ENCODE assay signal across 11 cellular contexts in the genomic region with DNA sequence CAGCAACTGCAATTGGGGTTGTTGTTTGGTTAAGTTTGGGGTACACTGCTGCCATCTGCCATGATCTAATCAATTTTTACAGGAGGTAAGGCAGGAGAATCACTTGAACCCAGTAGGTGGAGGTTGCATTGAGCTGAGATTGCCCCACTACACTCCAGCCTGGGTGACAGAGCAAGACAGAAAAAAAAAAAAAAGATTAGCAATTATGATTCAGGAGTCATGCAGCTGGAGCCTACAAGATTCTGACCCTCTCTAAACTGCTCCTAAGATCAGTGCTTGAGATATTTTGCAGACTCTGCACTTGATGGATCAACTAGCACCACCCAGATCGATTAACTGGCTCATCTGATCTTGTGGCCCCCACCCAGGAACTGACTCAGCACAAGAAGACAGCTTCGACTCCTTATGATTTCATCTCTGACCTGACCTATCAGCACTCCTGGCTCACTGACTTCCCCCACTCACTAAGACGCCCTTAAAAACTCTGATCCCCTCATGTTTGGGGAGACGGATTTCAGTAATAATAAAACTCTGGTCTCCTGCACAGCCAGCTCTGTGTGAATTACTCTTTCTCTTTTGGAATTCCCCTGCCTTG. TPM values are rescaled to one million over a fixed set of nuclear protein-coding genes. Genes with fewer than 3 reads are reported as not detected.
A peak's percentile ranks its signal among the peaks of the same experiment; 100 is the strongest.
DNase-seq lines count a peak whose midpoint lies in the region; ATAC-seq, FAIRE-seq and TF ChIP-seq lines count a peak whose summit lies in the region.
"Not testable (repeated sequence)": the region's sequence is repeated elsewhere in the genome, so short reads cannot be mapped to it uniquely, and the experiment has no call there.
"Had no signal": no experiment of that assay in that cellular context is flagged by ENCODE, and none has a peak within 500 bp of the region (broad histone marks: within the 10 kb centered on the region; RNA-seq: fewer than 3 reads in every experiment).

No MANE protein-coding gene starts in this region.

- H2AFZ ChIP-seq in GM12878 (ENCODE audit: control insufficient read depth, low read depth, low read length): peak overlapping the region; percentile 29

- not testable (repeated sequence) for H3K4me3 Mint-ChIP-seq in T-helper 1 cell treated with Interleukin-12 subunit alpha and Interleukin-12 subunit beta and Interleukin-4 antibody, amounts not matched to agents 30 μg/mL and 1 μg/mL, for 36 hours; activated CD4-positive, alpha-beta T cell treated with anti-CD3 and anti-CD28 coated beads for 36 hours; activated CD4-positive, alpha-beta memory T cell treated with anti-CD3 and anti-CD28 coated beads, Interleukin-2, amount 10 ng/mL, durations not matched to agents 7 days and 5 days; activated T-helper 1 cell treated with anti-CD3 and anti-CD28 coated beads, Interleukin-12 subunit alpha, Interleukin-12 subunit beta, Interleukin-2, Interleukin-4 antibody, amounts not matched to agents 30 ng/mL and 10 ng/mL and 1 ng/mL, durations not matched to agents 14 hours and 24 hours and 36 hours; stimulated activated naive CD8-positive, alpha-beta T cell treated with anti-CD3 and anti-CD28 coated beads, Interleukin-15, Interleukin-2, amounts not matched to agents 100 ng/mL and 50 ng/mL, for 24 hours
- peak overlapping the region; percentile 0 for H3K4me3 Mint-ChIP-seq in natural killer cell treated with Interleukin-12 subunit alpha and Interleukin-12 subunit beta and Interleukin-15 and Interleukin-18, amount 100 ng/mL, for 72 hours

- in situ Hi-C loops in GM12878 (cut with MboI): not testable (repeated sequence)

- TF ChIP-seq CTCF in GM12865 (IDR thresholded peaks at IDR 0.05; ENCODE audit: insufficient read depth, low read depth, low read length, missing control alignments); GM12878 (IDR thresholded peaks at IDR 0.05 in 2 of 3, conservative IDR thresholded peaks at IDR 0.05 in 1 of 3; ENCODE audit: control insufficient read depth in 2 of 3, extremely low read depth in 1 of 3, insufficient read depth in 1 of 3, low read depth in 3 of 3, low read length in 3 of 3): not testable (repeated sequence)

- peak; percentile 2 for ATAC-seq in activated CD4-positive, alpha-beta T cell treated with anti-CD3 and anti-CD28 coated beads for 36 hours
- not testable (repeated sequence) for ATAC-seq in GM12878; natural killer cell treated with Interleukin-12 subunit alpha and Interleukin-12 subunit beta and Interleukin-15 and Interleukin-18, amount 100 ng/mL, for 72 hours

- not testable (repeated sequence) for BruUV-seq in GM12878 (replicated peaks; lab: Mats Ljungman, UMichigan)

- not testable (repeated sequence) for TF ChIP-seq RAD21 in GM12878 (IDR thresholded peaks at IDR 0.05; ENCODE audit: insufficient read depth, low read depth, low read length)

- peak overlapping the region; percentile 64 for H3K27ac Mint-ChIP-seq in T-helper 1 cell treated with Interleukin-12 subunit alpha and Interleukin-12 subunit beta and Interleukin-4 antibody, amounts not matched to agents 30 μg/mL and 1 μg/mL, for 36 hours
- peak overlapping the region; percentile 71 for H3K27ac Mint-ChIP-seq in activated CD4-positive, alpha-beta T cell treated with anti-CD3 and anti-CD28 coated beads for 36 hours
- H3K27ac Mint-ChIP-seq in activated CD4-positive, alpha-beta memory T cell treated with anti-CD3 and anti-CD28 coated beads, Interleukin-2, amount 10 ng/mL, durations not matched to agents 7 days and 5 days: peak overlapping the region; percentile 71
- peak overlapping the region; percentile 25 for H3K27ac Mint-ChIP-seq in activated T-helper 1 cell treated with anti-CD3 and anti-CD28 coated beads, Interleukin-12 subunit alpha, Interleukin-12 subunit beta, Interleukin-2, Interleukin-4 antibody, amounts not matched to agents 30 ng/mL and 10 ng/mL and 1 ng/mL, durations not matched to agents 14 hours and 24 hours and 36 hours
- H3K27ac Mint-ChIP-seq in natural killer cell treated with Interleukin-12 subunit alpha and Interleukin-12 subunit beta and Interleukin-15 and Interleukin-18, amount 100 ng/mL, for 72 hours: not testable (repeated sequence)
- peak overlapping the region; percentile 3 for H3K27ac Mint-ChIP-seq in stimulated activated naive CD8-positive, alpha-beta T cell treated with anti-CD3 and anti-CD28 coated beads, Interleukin-15, Interleukin-2, amounts not matched to agents 100 ng/mL and 50 ng/mL, for 24 hours

- POLR2A ChIA-PET in activated CD4-positive, alpha-beta T cell treated with anti-CD3 and anti-CD28 coated beads for 36 hours (lab: Charles Lee): not testable (repeated sequence)
- POLR2A ChIA-PET in activated CD4-positive, alpha-beta memory T cell treated with anti-CD3 and anti-CD28 coated beads, Interleukin-2, amount 10 ng/mL, durations not matched to agents 7 days and 5 days (lab: Charles Lee): interaction anchor here (0.9 kb wide), 3 partner anchors 18 to 125 kb away, joined by 3 to 4 read pairs (median 3); no protein-coding TSS in a partner anchor
- POLR2A ChIA-PET in GM12878 (lab: Charles Lee): interaction anchor here (0.7 kb wide), 2 partner anchors 16 to 79 kb away, joined by 3 read pairs; no protein-coding TSS in a partner anchor

- H3K9me3 ChIP-seq in GM12878 (replicated peaks; ENCODE audit: control insufficient read depth, insufficient read depth, low read length): not testable (repeated sequence)

- H3K9ac ChIP-seq in GM12878 (ENCODE audit: control insufficient read depth, insufficient read depth, low read length): not testable (repeated sequence)

- peaks cover 12% of the 10 kb centered on the region for H3K4me1 Mint-ChIP-seq in T-helper 1 cell treated with Interleukin-12 subunit alpha and Interleukin-12 subunit beta and Interleukin-4 antibody, amounts not matched to agents 30 μg/mL and 1 μg/mL, for 36 hours (ENCODE audit: low read depth)
- peaks cover 24% of the 10 kb centered on the region for H3K4me1 Mint-ChIP-seq in activated CD4-positive, alpha-beta T cell treated with anti-CD3 and anti-CD28 coated beads for 36 hours
- H3K4me1 Mint-ChIP-seq in activated CD4-positive, alpha-beta memory T cell treated with anti-CD3 and anti-CD28 coated beads, Interleukin-2, amount 10 ng/mL, durations not matched to agents 7 days and 5 days: peaks cover 23% of the 10 kb centered on the region
- peaks cover 19% of the 10 kb centered on the region for H3K4me1 Mint-ChIP-seq in activated T-helper 1 cell treated with anti-CD3 and anti-CD28 coated beads, Interleukin-12 subunit alpha, Interleukin-12 subunit beta, Interleukin-2, Interleukin-4 antibody, amounts not matched to agents 30 ng/mL and 10 ng/mL and 1 ng/mL, durations not matched to agents 14 hours and 24 hours and 36 hours (ENCODE audit: low read depth)
- H3K4me1 Mint-ChIP-seq in natural killer cell treated with Interleukin-12 subunit alpha and Interleukin-12 subunit beta and Interleukin-15 and Interleukin-18, amount 100 ng/mL, for 72 hours (ENCODE audit: low read depth in 2 of 2): peaks cover 4 to 12% of the 10 kb centered on the region in 2 donors
- peaks cover 32% of the 10 kb centered on the region for H3K4me1 Mint-ChIP-seq in stimulated activated naive CD8-positive, alpha-beta T cell treated with anti-CD3 and anti-CD28 coated beads, Interleukin-15, Interleukin-2, amounts not matched to agents 100 ng/mL and 50 ng/mL, for 24 hours (ENCODE audit: low read depth)

- not testable (repeated sequence) for H3K4me3 ChIP-seq in GM12865 (ENCODE audit: low read depth, low read length); GM12878

- FAIRE-seq in GM12878 (lab: Jason Lieb, UNC): not testable (repeated sequence)

- H3K27me3 Mint-ChIP-seq in T-helper 1 cell treated with Interleukin-12 subunit alpha and Interleukin-12 subunit beta and Interleukin-4 antibody, amounts not matched to agents 30 μg/mL and 1 μg/mL, for 36 hours (ENCODE audit: low read depth); activated CD4-positive, alpha-beta T cell treated with anti-CD3 and anti-CD28 coated beads for 36 hours; activated CD4-positive, alpha-beta memory T cell treated with anti-CD3 and anti-CD28 coated beads, Interleukin-2, amount 10 ng/mL, durations not matched to agents 7 days and 5 days; activated T-helper 1 cell treated with anti-CD3 and anti-CD28 coated beads, Interleukin-12 subunit alpha, Interleukin-12 subunit beta, Interleukin-2, Interleukin-4 antibody, amounts not matched to agents 30 ng/mL and 10 ng/mL and 1 ng/mL, durations not matched to agents 14 hours and 24 hours and 36 hours (ENCODE audit: insufficient read depth); natural killer cell treated with Interleukin-12 subunit alpha and Interleukin-12 subunit beta and Interleukin-15 and Interleukin-18, amount 100 ng/mL, for 72 hours; stimulated activated naive CD8-positive, alpha-beta T cell treated with anti-CD3 and anti-CD28 coated beads, Interleukin-15, Interleukin-2, amounts not matched to agents 100 ng/mL and 50 ng/mL, for 24 hours: not testable (repeated sequence)

- RAD21 ChIA-PET in GM12878 (lab: Charles Lee; ENCODE audit: unreplicated experiment): interaction anchor here (0.6 kb wide), 1 partner anchor 131 kb away, joined by 3 read pairs; no protein-coding TSS in a partner anchor

- not testable (repeated sequence) for TF ChIP-seq POLR2A in GM12878 (IDR thresholded peaks at IDR 0.05; ENCODE audit: low read depth, low read length)

- not testable (repeated sequence) for TF ChIP-seq EP300 in GM12878 (IDR thresholded peaks at IDR 0.05; ENCODE audit: borderline replicate concordance in 1 of 2, control insufficient read depth in 1 of 2, low read depth in 2 of 2, low read length in 2 of 2)

- CTCF ChIA-PET in activated CD4-positive, alpha-beta T cell treated with anti-CD3 and anti-CD28 coated beads for 36 hours (lab: Charles Lee): interaction anchor here (0.5 to 1.2 kb wide), 3 partner anchors 16 to 132 kb away, joined by 3 to 4 read pairs (median 3); no protein-coding TSS in a partner anchor
- CTCF ChIA-PET in activated CD4-positive, alpha-beta memory T cell treated with anti-CD3 and anti-CD28 coated beads, Interleukin-2, amount 10 ng/mL, durations not matched to agents 7 days and 5 days (lab: Charles Lee): interaction anchor here (0.9 to 3.3 kb wide), 5 partner anchors 11 to 37 kb away, joined by 3 to 20 read pairs (median 4); no protein-coding TSS in a partner anchor
- CTCF ChIA-PET in GM12878 (lab: Yijun Ruan, JAX): interaction anchor here (0.6 kb wide), 1 partner anchor 9 kb away, joined by 3 read pairs; no protein-coding TSS in a partner anchor

- intact Hi-C loops in activated CD4-positive, alpha-beta T cell treated with anti-CD3 and anti-CD28 coated beads for 36 hours (cut with DNase I, micrococcal nuclease); activated T-helper 1 cell treated with anti-CD3 and anti-CD28 coated beads, Interleukin-12 subunit alpha, Interleukin-12 subunit beta, Interleukin-2, Interleukin-4 antibody, amounts not matched to agents 30 ng/mL and 10 ng/mL and 1 ng/mL, durations not matched to agents 14 hours and 24 hours and 36 hours (cut with micrococcal nuclease); GM12878 (cut with micrococcal nuclease; ENCODE audit: unreplicated experiment): not testable (repeated sequence)

- not testable (repeated sequence) for H3K27ac ChIP-seq in GM12878 (ENCODE audit: control insufficient read depth, insufficient read depth)

- 2% methylated on average over 4 of the region's 4 CpGs for WGBS in GM12878 (ENCODE audit: insufficient coverage, insufficient replicate concordance, low lambda C conversion rate, missing lambda C conversion rate)

- H3K36me3 ChIP-seq in GM12878 (ENCODE audit: control insufficient read depth in 2 of 2, insufficient read depth in 2 of 2, low read length in 1 of 2): not testable (repeated sequence)

- H3K9me3 Mint-ChIP-seq in T-helper 1 cell treated with Interleukin-12 subunit alpha and Interleukin-12 subunit beta and Interleukin-4 antibody, amounts not matched to agents 30 μg/mL and 1 μg/mL, for 36 hours; activated CD4-positive, alpha-beta T cell treated with anti-CD3 and anti-CD28 coated beads for 36 hours (ENCODE audit: low read depth); activated CD4-positive, alpha-beta memory T cell treated with anti-CD3 and anti-CD28 coated beads, Interleukin-2, amount 10 ng/mL, durations not matched to agents 7 days and 5 days; activated T-helper 1 cell treated with anti-CD3 and anti-CD28 coated beads, Interleukin-12 subunit alpha, Interleukin-12 subunit beta, Interleukin-2, Interleukin-4 antibody, amounts not matched to agents 30 ng/mL and 10 ng/mL and 1 ng/mL, durations not matched to agents 14 hours and 24 hours and 36 hours; natural killer cell treated with Interleukin-12 subunit alpha and Interleukin-12 subunit beta and Interleukin-15 and Interleukin-18, amount 100 ng/mL, for 72 hours; stimulated activated naive CD8-positive, alpha-beta T cell treated with anti-CD3 and anti-CD28 coated beads, Interleukin-15, Interleukin-2, amounts not matched to agents 100 ng/mL and 50 ng/mL, for 24 hours: not testable (repeated sequence)

- not testable (repeated sequence) for H3K36me3 Mint-ChIP-seq in T-helper 1 cell treated with Interleukin-12 subunit alpha and Interleukin-12 subunit beta and Interleukin-4 antibody, amounts not matched to agents 30 μg/mL and 1 μg/mL, for 36 hours (ENCODE audit: low read depth); activated CD4-positive, alpha-beta T cell treated with anti-CD3 and anti-CD28 coated beads for 36 hours (ENCODE audit: low read depth); activated CD4-positive, alpha-beta memory T cell treated with anti-CD3 and anti-CD28 coated beads, Interleukin-2, amount 10 ng/mL, durations not matched to agents 7 days and 5 days (ENCODE audit: low read depth); activated T-helper 1 cell treated with anti-CD3 and anti-CD28 coated beads, Interleukin-12 subunit alpha, Interleukin-12 subunit beta, Interleukin-2, Interleukin-4 antibody, amounts not matched to agents 30 ng/mL and 10 ng/mL and 1 ng/mL, durations not matched to agents 14 hours and 24 hours and 36 hours (ENCODE audit: low read depth); natural killer cell treated with Interleukin-12 subunit alpha and Interleukin-12 subunit beta and Interleukin-15 and Interleukin-18, amount 100 ng/mL, for 72 hours; stimulated activated naive CD8-positive, alpha-beta T cell treated with anti-CD3 and anti-CD28 coated beads, Interleukin-15, Interleukin-2, amounts not matched to agents 100 ng/mL and 50 ng/mL, for 24 hours (ENCODE audit: low read depth)

- SMC1A ChIA-PET in GM12878 (lab: Charles Lee; ENCODE audit: uncharacterized antibody, unreplicated experiment): interaction anchor here (1.4 kb wide), 1 partner anchor 130 kb away, joined by 3 read pairs; no protein-coding TSS in a partner anchor

- DNase-seq in GM12865 (ENCODE audit: low read depth): peak; percentile 31
- peak; percentile 18 for DNase-seq in activated CD4-positive, alpha-beta T cell treated with anti-CD3 and anti-CD28 coated beads for 36 hours
- peak; percentile 45 for DNase-seq in activated CD4-positive, alpha-beta memory T cell treated with anti-CD3 and anti-CD28 coated beads, Interleukin-2, amount 10 ng/mL, durations not matched to agents 7 days and 5 days
- DNase-seq in activated T-helper 1 cell treated with anti-CD3 and anti-CD28 coated beads, Interleukin-12 subunit alpha, Interleukin-12 subunit beta, Interleukin-2, Interleukin-4 antibody, amounts not matched to agents 30 ng/mL and 10 ng/mL and 1 ng/mL, durations not matched to agents 14 hours and 24 hours and 36 hours (ENCODE audit: low spot score): peak; percentile 13
- DNase-seq in GM12878 (ENCODE audit: low read depth, low spot score); natural killer cell treated with Interleukin-12 subunit alpha and Interleukin-12 subunit beta and Interleukin-15 and Interleukin-18, amount 100 ng/mL, for 72 hours (ENCODE audit: low spot score): not testable (repeated sequence)

- H3K4me2 ChIP-seq in GM12878 (ENCODE audit: control insufficient read depth, insufficient read depth): not testable (repeated sequence)

- H4K20me1 ChIP-seq in GM12878 (ENCODE audit: control insufficient read depth, insufficient read depth): not testable (repeated sequence)

- H3K79me2 ChIP-seq in GM12878 (ENCODE audit: control insufficient read depth, insufficient read depth, low read length): not testable (repeated sequence)

- not testable (repeated sequence) for H3K27me3 ChIP-seq in GM12878 (replicated peaks in 1 of 2; ENCODE audit: control insufficient read depth in 2 of 2, insufficient read depth in 2 of 2, low read length in 1 of 2)

- H3K4me1 ChIP-seq in GM12878 (ENCODE audit: control insufficient read depth, insufficient read depth, low read length): not testable (repeated sequence)

RNA-seq across cellular contexts. Expression of a gene that starts 13.1 kb away (rescaled TPM):
- not detected for total RNA-seq in activated CD4-positive, alpha-beta T cell treated with anti-CD3 and anti-CD28 coated beads for 36 hours
- total RNA-seq in activated CD4-positive, alpha-beta memory T cell treated with anti-CD3 and anti-CD28 coated beads, Interleukin-2, amount 10 ng/mL, durations not matched to agents 7 days and 5 days: not detected
- not detected in 2 replicates for total RNA-seq in activated T-helper 1 cell treated with anti-CD3 and anti-CD28 coated beads, Interleukin-12 subunit alpha, Interleukin-12 subunit beta, Interleukin-2, Interleukin-4 antibody, amounts not matched to agents 30 ng/mL and 10 ng/mL and 1 ng/mL, durations not matched to agents 14 hours and 24 hours and 36 hours
- total RNA-seq in GM12878 (2013; cell fraction: nucleolus; rRNA removed): not detected in 2 replicates
- total RNA-seq in GM12878 (2014; rRNA removed) (not detected in 2 replicates), GM12878 (2014; rRNA removed; fragmentation: Illumina TruSeq; extraction: Trizol) (not detected in 2 replicates), GM12878 (2021) (not detected in 2 replicates)
- polyA plus RNA-seq in GM12878 (2011; ENCODE audit: low read depth): not detected
- polyA plus RNA-seq in GM12878 (2011; rRNA removed) (not detected in 2 replicates), GM12878 (2014; fragmentation: Illumina TruSeq; extraction: Trizol) (not detected in 2 replicates), GM12878 (2014; fragmentation: Nextera tagmentation; extraction: Ambion mirVana) (not detected), GM12878 (2014; rRNA removed) (not detected in 2 replicates), GM12878 (2016; fragmentation: Nextera tagmentation; extraction: Ambion mirVana) (not detected)
- not detected in 2 replicates for polyA plus RNA-seq in GM12878 (2011; cell fraction: cytosol; rRNA removed)
- not detected in 2 replicates for polyA plus RNA-seq in GM12878 (2011; cell fraction: nucleus; rRNA removed)
- not detected in 2 replicates for polyA plus RNA-seq in GM12878 (2012)
- not detected in 2 replicates for polyA minus RNA-seq in GM12878 (2011; rRNA and poly(A)+ RNA removed)
- not detected in 2 replicates for polyA minus RNA-seq in GM12878 (2011; cell fraction: cytosol; rRNA and poly(A)+ RNA removed)
- not detected in 2 replicates for polyA minus RNA-seq in GM12878 (2011; cell fraction: nucleus; rRNA and poly(A)+ RNA removed)
- total RNA-seq in natural killer cell treated with Interleukin-12 subunit alpha and Interleukin-12 subunit beta and Interleukin-15 and Interleukin-18, amount 100 ng/mL, for 72 hours: not detected
- total RNA-seq: A172; CD4-positive, alpha-beta T cell; H9 had no signal

RNA-seq across cellular contexts. Expression of a gene that starts 17.6 kb away (rescaled TPM):
- 10 to 100 TPM; 48.2 TPM for total RNA-seq in activated CD4-positive, alpha-beta T cell treated with anti-CD3 and anti-CD28 coated beads for 36 hours
- total RNA-seq in activated CD4-positive, alpha-beta memory T cell treated with anti-CD3 and anti-CD28 coated beads, Interleukin-2, amount 10 ng/mL, durations not matched to agents 7 days and 5 days: 100 to 1,000 TPM; 142 to 149 TPM
- total RNA-seq in activated T-helper 1 cell treated with anti-CD3 and anti-CD28 coated beads, Interleukin-12 subunit alpha, Interleukin-12 subunit beta, Interleukin-2, Interleukin-4 antibody, amounts not matched to agents 30 ng/mL and 10 ng/mL and 1 ng/mL, durations not matched to agents 14 hours and 24 hours and 36 hours: 50.1 and 54.9 TPM in 2 replicates
- 32.5 and 33.7 TPM in 2 replicates for total RNA-seq in GM12878 (2013; cell fraction: nucleolus; rRNA removed)
- total RNA-seq in GM12878 (2014; rRNA removed) (51.1 and 61.8 TPM in 2 replicates), GM12878 (2014; rRNA removed; fragmentation: Illumina TruSeq; extraction: Trizol) (20.1 and 21.2 TPM in 2 replicates), GM12878 (2021) (37.1 and 39.7 TPM in 2 replicates)
- 5.0 TPM for polyA plus RNA-seq in GM12878 (2011; ENCODE audit: low read depth)
- polyA plus RNA-seq in GM12878 (2011; rRNA removed) (4.5 and 6.1 TPM in 2 replicates), GM12878 (2014; fragmentation: Illumina TruSeq; extraction: Trizol) (15.2 and 20.2 TPM in 2 replicates), GM12878 (2014; fragmentation: Nextera tagmentation; extraction: Ambion mirVana) (under 1 TPM; 0.44 to 0.82 TPM), GM12878 (2014; rRNA removed) (38.8 and 51.7 TPM in 2 replicates), GM12878 (2016; fragmentation: Nextera tagmentation; extraction: Ambion mirVana) (1 to 10 TPM; 7.8 to 9.7 TPM)
- 11.0 TPM in 2 replicates for polyA plus RNA-seq in GM12878 (2011; cell fraction: cytosol; rRNA removed)
- 20.0 and 24.3 TPM in 2 replicates for polyA plus RNA-seq in GM12878 (2011; cell fraction: nucleus; rRNA removed)
- 6.5 and 8.2 TPM in 2 replicates for polyA plus RNA-seq in GM12878 (2012)
- 10.5 and 11.7 TPM in 2 replicates for polyA minus RNA-seq in GM12878 (2011; rRNA and poly(A)+ RNA removed)
- polyA minus RNA-seq in GM12878 (2011; cell fraction: cytosol; rRNA and poly(A)+ RNA removed): 3.6 and 4.0 TPM in 2 replicates
- 7.0 and 10.1 TPM in 2 replicates for polyA minus RNA-seq in GM12878 (2011; cell fraction: nucleus; rRNA and poly(A)+ RNA removed)
- 10 to 100 TPM; 29.2 to 60.6 TPM for total RNA-seq in natural killer cell treated with Interleukin-12 subunit alpha and Interleukin-12 subunit beta and Interleukin-15 and Interleukin-18, amount 100 ng/mL, for 72 hours

RNA-seq across cellular contexts. Expression of a gene that starts 35.3 kb away (rescaled TPM):
- total RNA-seq in activated CD4-positive, alpha-beta T cell treated with anti-CD3 and anti-CD28 coated beads for 36 hours: 100 to 1,000 TPM; 177 to 225 TPM
- total RNA-seq in activated CD4-positive, alpha-beta memory T cell treated with anti-CD3 and anti-CD28 coated beads, Interleukin-2, amount 10 ng/mL, durations not matched to agents 7 days and 5 days: 100 to 1,000 TPM; 141 to 142 TPM
- 122 and 123 TPM in 2 replicates for total RNA-seq in activated T-helper 1 cell treated with anti-CD3 and anti-CD28 coated beads, Interleukin-12 subunit alpha, Interleukin-12 subunit beta, Interleukin-2, Interleukin-4 antibody, amounts not matched to agents 30 ng/mL and 10 ng/mL and 1 ng/mL, durations not matched to agents 14 hours and 24 hours and 36 hours
- 18.6 and 24.9 TPM in 2 replicates for total RNA-seq in GM12878 (2013; cell fraction: nucleolus; rRNA removed)
- 145 and 146 TPM in 2 replicates for total RNA-seq in GM12878 (2014; rRNA removed)
- 141 and 145 TPM in 2 replicates for total RNA-seq in GM12878 (2014; rRNA removed; fragmentation: Illumina TruSeq; extraction: Trizol)
- 95.3 and 99.4 TPM in 2 replicates for total RNA-seq in GM12878 (2021)
- 60.1 TPM for polyA plus RNA-seq in GM12878 (2011; ENCODE audit: low read depth)
- 100 and 142 TPM in 2 replicates for polyA plus RNA-seq in GM12878 (2011; rRNA removed)
- 123 and 126 TPM in 2 replicates for polyA plus RNA-seq in GM12878 (2011; cell fraction: cytosol; rRNA removed)
- 83.9 and 130 TPM in 2 replicates for polyA plus RNA-seq in GM12878 (2011; cell fraction: nucleus; rRNA removed)
- 100 and 109 TPM in 2 replicates for polyA plus RNA-seq in GM12878 (2012)
- polyA plus RNA-seq in GM12878 (2014; fragmentation: Illumina TruSeq; extraction: Trizol): 145 and 177 TPM in 2 replicates
- polyA plus RNA-seq in GM12878 (2014; fragmentation: Nextera tagmentation; extraction: Ambion mirVana): 100 to 1,000 TPM; 249 to 288 TPM
- 148 and 149 TPM in 2 replicates for polyA plus RNA-seq in GM12878 (2014; rRNA removed)
- 100 to 1,000 TPM; 160 to 169 TPM for polyA plus RNA-seq in GM12878 (2016; fragmentation: Nextera tagmentation; extraction: Ambion mirVana)
- polyA minus RNA-seq in GM12878 (2011; rRNA and poly(A)+ RNA removed): 53.5 and 83.3 TPM in 2 replicates
- 22.9 and 29.2 TPM in 2 replicates for polyA minus RNA-seq in GM12878 (2011; cell fraction: cytosol; rRNA and poly(A)+ RNA removed)
- polyA minus RNA-seq in GM12878 (2011; cell fraction: nucleus; rRNA and poly(A)+ RNA removed): 15.5 and 22.0 TPM in 2 replicates
- 100 to 1,000 TPM; 131 to 136 TPM for total RNA-seq in natural killer cell treated with Interleukin-12 subunit alpha and Interleukin-12 subunit beta and Interleukin-15 and Interleukin-18, amount 100 ng/mL, for 72 hours
